1 cellular context compared by ENCODE assay signal in genomic region chr16:69319826-69320730, GRCh38.
TF ChIP-seq lines count a peak whose summit lies in the region.

No MANE protein-coding gene starts in this region.

TF ChIP-seq in IMR-90, 13 proteins besides CTCF, POLR2A, EP300 and RAD21 (continued from another document):
- no peak for TF ChIP-seq NFE2L2 (IDR thresholded peaks at IDR 0.05; ENCODE audit: low read depth, low read length)
- no peak for TF ChIP-seq MAFK (IDR thresholded peaks at IDR 0.05; ENCODE audit: low read depth, low read length)
- no peak for TF ChIP-seq SMC3 (IDR thresholded peaks at IDR 0.05; ENCODE audit: low read depth, low read length)
- TF ChIP-seq CHD1 (IDR thresholded peaks at IDR 0.05; ENCODE audit: low read depth, low read length), result no peak
- no peak for TF ChIP-seq BHLHE40 (IDR thresholded peaks at IDR 0.05; ENCODE audit: low read depth, low read length)
- no peak for TF ChIP-seq RCOR1 (IDR thresholded peaks at IDR 0.05; ENCODE audit: insufficient replicate concordance, low read length)
- TF ChIP-seq FOS (IDR thresholded peaks at IDR 0.05; ENCODE audit: low read depth, low read length), result no peak
- TF ChIP-seq RFX5 (IDR thresholded peaks at IDR 0.05; ENCODE audit: low read depth, low read length), result no peak
- no peak for TF ChIP-seq MAZ (IDR thresholded peaks at IDR 0.05; ENCODE audit: borderline replicate concordance, low read depth, low read length)
- TF ChIP-seq ELK1 (IDR thresholded peaks at IDR 0.05; ENCODE audit: borderline replicate concordance, low read depth, low read length), result no peak
- no peak for TF ChIP-seq USF2 (IDR thresholded peaks at IDR 0.05; ENCODE audit: low read depth, low read length)
- no peak for TF ChIP-seq MXI1 (IDR thresholded peaks at IDR 0.05; ENCODE audit: borderline replicate concordance, low read depth, low read length)
TF ChIP-seq in IMR-90: peak in this region for 0.
